Comparison of ENCODE assay signal across 12 cellular contexts in genomic region chr10:103256613-103257012, GRCh38. TPM values are rescaled to one million over a fixed set of nuclear protein-coding genes. Genes with fewer than 3 reads are reported as not detected.
"Had no signal": no experiment of that assay in that cellular context is flagged by ENCODE, and none has a peak within 500 bp of the region (broad histone marks: within the 10 kb centered on the region; RNA-seq: fewer than 3 reads in every experiment).

No MANE protein-coding gene starts in this region.

- H3K27ac ChIP-seq: GM23248 had no signal

- H3K4me3 ChIP-seq: GM23248, GM23338, HAP-1 had no signal

- FAIRE-seq: H1, H54 had no signal

- DNase-seq: GM23248, GOT3, H7, H9, HCEC 1CT, HFFc6 had no signal

- H3K4me2 ChIP-seq: GM23338 had no signal

- H3K4me1 ChIP-seq: HAP-1 had no signal

- H2AFZ ChIP-seq: GM23248, GM23338 had no signal

- H3K36me3 ChIP-seq: HAP-1 had no signal

- H3K9me3 ChIP-seq: HAP-1 had no signal

- ATAC-seq: GM23338, HCT116 had no signal

- H3K9ac ChIP-seq: GM23248 had no signal

RNA-seq across cellular contexts. Expression of gene RPEL1, which starts 10.9 kb away (rescaled TPM):
- total RNA-seq: GM23248, GM23338, H1, H4, H7 had no signal
- polyA plus RNA-seq: GM23338 had no signal

RNA-seq across cellular contexts. Expression of gene INA, which starts 20.3 kb away (rescaled TPM):
- total RNA-seq: GM23248, H4 had no signal
